ENCODE assay signal across 25 cellular contexts in genomic region chr2:12419803-12420202, GRCh38.
"Had no signal": no experiment of that assay in that cellular context is flagged by ENCODE, and none has a peak within 500 bp of the region (broad histone marks: within the 10 kb centered on the region; RNA-seq: fewer than 3 reads in every experiment).

No MANE protein-coding gene starts in this region.

- H3K27ac ChIP-seq: esophagus squamous epithelium, gastroesophageal sphincter, left ventricle myocardium inferior, lower lobe of right lung, neutrophil, psoas muscle, right lobe of liver, spleen, testis, tibial nerve, upper lobe of right lung, vagina had no signal

- H3K27ac Mint-ChIP-seq: dendritic cell treated with granulocyte-macrophage colony-stimulating factor and Interleukin-4, amounts not matched to agents 40 ng/mL and 50 ng/mL, for 4 days; memory B cell; stimulated activated naive B cell treated with anti-CD40 and anti-IgM and Interleukin-4, amounts not matched to agents 10 μg/mL and 1 μg/mL and 100 μg/mL, for 72 hours; stimulated activated naive CD8-positive, alpha-beta T cell treated with anti-CD3 and anti-CD28 coated beads, Interleukin-15, amount 100 ng/mL, for 72 hours had no signal

- H3K9me3 Mint-ChIP-seq: dendritic cell treated with granulocyte-macrophage colony-stimulating factor and Interleukin-4, amounts not matched to agents 40 ng/mL and 50 ng/mL, for 4 days; memory B cell; stimulated activated naive B cell treated with anti-CD40 and anti-IgM and Interleukin-4, amounts not matched to agents 10 μg/mL and 1 μg/mL and 100 μg/mL, for 72 hours; stimulated activated naive CD8-positive, alpha-beta T cell treated with anti-CD3 and anti-CD28 coated beads, Interleukin-15, amount 100 ng/mL, for 72 hours had no signal

- H3K9me3 ChIP-seq: esophagus squamous epithelium, gastroesophageal sphincter, left ventricle myocardium inferior, lower lobe of right lung, neutrophil, psoas muscle, right lobe of liver, spleen, testis, tibial nerve, upper lobe of right lung, vagina had no signal

- H3K4me3 ChIP-seq: esophagus squamous epithelium, gastroesophageal sphincter, left ventricle myocardium inferior, lower lobe of right lung, psoas muscle, right lobe of liver, spleen, testis, tibial nerve, upper lobe of right lung, vagina had no signal

- ATAC-seq: gastroesophageal sphincter; left cardiac atrium; lower lobe of right lung; psoas muscle; right lobe of liver; stimulated activated naive B cell treated with anti-CD40 and anti-IgM and Interleukin-4, amounts not matched to agents 10 μg/mL and 1 μg/mL and 100 μg/mL, for 72 hours; stimulated activated naive CD8-positive, alpha-beta T cell treated with anti-CD3 and anti-CD28 coated beads, Interleukin-15, amount 100 ng/mL, for 72 hours; upper lobe of right lung had no signal

- H3K27me3 ChIP-seq: esophagus squamous epithelium, gastroesophageal sphincter, neutrophil, right lobe of liver, spleen, testis, tibial nerve, upper lobe of right lung, vagina had no signal

- H3K36me3 ChIP-seq: esophagus squamous epithelium, gastroesophageal sphincter, left ventricle myocardium inferior, lower lobe of right lung, neutrophil, right lobe of liver, spleen, tibial nerve, upper lobe of right lung, vagina had no signal

- H3K4me1 ChIP-seq: lower lobe of right lung, psoas muscle, testis, upper lobe of right lung, vagina had no signal

- H3K27me3 Mint-ChIP-seq: memory B cell; stimulated activated naive CD8-positive, alpha-beta T cell treated with anti-CD3 and anti-CD28 coated beads, Interleukin-15, amount 100 ng/mL, for 72 hours had no signal

- DNase-seq: esophagus squamous epithelium; foreskin fibroblast; glutamatergic neuron; kidney; left cardiac atrium; left ventricle myocardium inferior; lower lobe of right lung; midbrain; psoas muscle; retina; right lobe of liver; spleen; stimulated activated CD4-positive, alpha-beta T cell treated with anti-CD3 and anti-CD28 coated beads, Interleukin-15, amount 100 ng/mL, for 24 hours; stimulated activated CD4-positive, alpha-beta T cell treated with anti-CD3 and anti-CD28 coated beads, Interleukin-2, amount 100 ng/mL, for 24 hours; stimulated activated CD4-positive, alpha-beta T cell treated with anti-CD3 and anti-CD28 coated beads, Interleukin-4, amount 100 ng/mL, for 4 hours; stimulated activated naive B cell treated with anti-CD40 and anti-IgM and Interleukin-4, amounts not matched to agents 10 μg/mL and 1 μg/mL and 100 μg/mL, for 72 hours; stimulated activated naive CD8-positive, alpha-beta T cell treated with anti-CD3 and anti-CD28 coated beads, Interleukin-15, amount 100 ng/mL, for 72 hours; testis; upper lobe of right lung had no signal

- H3K36me3 Mint-ChIP-seq: memory B cell; stimulated activated naive B cell treated with anti-CD40 and anti-IgM and Interleukin-4, amounts not matched to agents 10 μg/mL and 1 μg/mL and 100 μg/mL, for 72 hours had no signal

- H3K4me3 Mint-ChIP-seq: dendritic cell treated with granulocyte-macrophage colony-stimulating factor and Interleukin-4, amounts not matched to agents 40 ng/mL and 50 ng/mL, for 4 days; memory B cell; stimulated activated naive B cell treated with anti-CD40 and anti-IgM and Interleukin-4, amounts not matched to agents 10 μg/mL and 1 μg/mL and 100 μg/mL, for 72 hours; stimulated activated naive CD8-positive, alpha-beta T cell treated with anti-CD3 and anti-CD28 coated beads, Interleukin-15, amount 100 ng/mL, for 72 hours had no signal
